Comparison of ENCODE assay signal across 27 cellular contexts in the genomic region with DNA sequence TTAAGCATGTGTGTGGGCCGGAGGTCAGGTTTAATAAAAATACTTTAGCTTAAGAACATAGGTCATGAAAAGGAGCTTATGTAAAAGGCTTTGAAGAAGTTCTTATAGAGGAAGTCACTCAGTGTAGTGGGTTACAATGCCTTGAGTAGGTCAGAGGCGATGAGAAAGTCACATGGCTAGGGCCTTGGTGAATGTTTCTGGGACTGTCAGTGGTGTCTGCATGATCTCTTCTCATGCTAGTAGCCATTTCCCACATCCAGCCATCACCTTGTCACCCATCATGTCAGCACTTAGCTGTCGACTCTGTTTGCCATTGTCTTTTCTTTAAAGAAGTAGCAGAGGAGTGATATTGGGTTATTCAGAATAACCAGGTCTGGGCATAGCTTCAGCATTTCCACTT.
"Had no signal": no experiment of that assay in that cellular context is flagged by ENCODE, and none has a peak within 500 bp of the region (broad histone marks: within the 10 kb centered on the region; RNA-seq: fewer than 3 reads in every experiment).

No MANE protein-coding gene starts in this region.

- H3K9ac ChIP-seq: KMS-11 had no signal

- ATAC-seq: activated CD8-positive, alpha-beta T cell treated with anti-CD3 and anti-CD28 coated beads for 36 hours; activated T-cell treated with anti-CD3 and anti-CD28 coated beads, Interleukin-2, amount 50 U/mL, for 72 hours; activated T-helper 17 cell treated with anti-CD3 and anti-CD28 coated beads, Interleukin-2, amount 50 U/mL, for 72 hours; Panc1 had no signal

- H3K27me3 ChIP-seq: cardiac muscle cell had no signal

- H3K27ac ChIP-seq: cardiac muscle cell, KMS-11 had no signal

- DNase-seq: activated CD4-positive, alpha-beta T cell treated with anti-CD3 and anti-CD28 coated beads, Interleukin-2, amount 10 ng/mL, durations not matched to agents 24 days and 14 days; activated CD4-positive, alpha-beta T cell treated with anti-CD3 and anti-CD28 coated beads, Interleukin-2, amount 50 U/mL, for 4 hours; activated CD8-positive, alpha-beta T cell treated with anti-CD3 and anti-CD28 coated beads for 36 hours; activated effector memory CD4-positive, alpha-beta T cell treated with anti-CD3 and anti-CD28 coated beads, Interleukin-2, amount 50 U/mL, for 16 hours; activated naive CD4-positive, alpha-beta T cell; activated naive CD4-positive, alpha-beta T cell treated with anti-CD3 and anti-CD28 coated beads, Interleukin-2, amount 50 U/mL, for 16 hours; activated naive CD8-positive, alpha-beta T cell treated with anti-CD3 and anti-CD28 coated beads for 36 hours; activated T-cell treated with anti-CD3 and anti-CD28 coated beads, Interleukin-2, amount 50 U/mL, for 1 hour; activated T-cell treated with anti-CD3 and anti-CD28 coated beads, Interleukin-2, amount 50 U/mL, for 72 hours; amniotic stem cell; aorta; MM.1S; MV-4-11; NCI-H1092; NCI-H1436 treated with DMSO at 0.1 percent for 48 hours; NCI-H1694 treated with DMSO at 0.1 percent for 48 hours; NCI-H2029; NCI-H2107; NCI-H2171; NCI-H510A; NCI-H526 treated with DMSO at 0.1 percent for 48 hours; NCI-H774; SIG-M5 had no signal

- H3K4me2 ChIP-seq: KMS-11 had no signal

- H3K4me3 ChIP-seq: cardiac muscle cell had no signal

- H3K36me3 ChIP-seq: cardiac muscle cell had no signal
